In genomic region chr7:50304158-50304910, GRCh38 we compare ENCODE assay signal across 9 cellular contexts. TPM values are rescaled to one million over a fixed set of nuclear protein-coding genes. Genes with fewer than 3 reads are reported as not detected.
A peak's percentile ranks its signal among the peaks of the same experiment; 100 is the strongest.
DNase-seq lines count a peak whose midpoint lies in the region; TF ChIP-seq lines count a peak whose summit lies in the region.
"Had no signal": no experiment of that assay in that cellular context is flagged by ENCODE, and none has a peak within 500 bp of the region (broad histone marks: within the 10 kb centered on the region; RNA-seq: fewer than 3 reads in every experiment).

TSS of gene IKZF1 (plus strand) at chr7:50304716. CDS start at chr7:50319062, 14,346 bp downstream.

- H3K4me2 ChIP-seq in parathyroid adenoma (ENCODE audit: low read length) = peak within 1 kb of the TSS; percentile 75

- H2AFZ ChIP-seq in parathyroid adenoma = no peak within 1 kb of the TSS

- H3K4me3 ChIP-seq in GM12865 (ENCODE audit: low read depth, low read length) = peak within 1 kb of the TSS; percentile 81
- H3K4me3 ChIP-seq in H7 (ENCODE audit: insufficient read depth, low read depth, low read length) = peak within 1 kb of the TSS; percentile 60
- peak within 1 kb of the TSS; percentile 13 for H3K4me3 ChIP-seq in parathyroid adenoma (ENCODE audit: low read depth, low read length)

- H3K4me1 ChIP-seq in parathyroid adenoma = no peaks in the 10 kb centered on the region

- H3K9me3 ChIP-seq in parathyroid adenoma (ENCODE audit: control insufficient read depth, low read length) = no peaks in the 10 kb centered on the region

- intact Hi-C loops in head of caudate nucleus (cut with DNase I) = no loop called here

- no peak within 1 kb of the TSS for H3K27ac ChIP-seq in parathyroid adenoma

- H3K27me3 ChIP-seq in H7 (ENCODE audit: control insufficient read depth, insufficient read depth, low read length) (peaks cover 49% of the 10 kb centered on the region), parathyroid adenoma (ENCODE audit: control insufficient read depth, insufficient read depth, low read length) (no peaks in the 10 kb centered on the region)

- H3K79me2 ChIP-seq in parathyroid adenoma = no peaks in the 10 kb centered on the region

- TF ChIP-seq CTCF in GM12865 (IDR thresholded peaks at IDR 0.05; ENCODE audit: insufficient read depth, low read depth, low read length, missing control alignments) (no peak), parathyroid adenoma (IDR thresholded peaks at IDR 0.05) (no peak)

- no peaks in the 10 kb centered on the region for H3K36me3 ChIP-seq in H7 (replicated peaks; ENCODE audit: control insufficient read depth, insufficient read depth, low read length)
- no peaks in the 10 kb centered on the region for H3K36me3 ChIP-seq in parathyroid adenoma (ENCODE audit: control insufficient read depth, insufficient read depth, low read length)

- H3K9ac ChIP-seq in parathyroid adenoma = no peak within 1 kb of the TSS

- DNase-seq in GM12865 (ENCODE audit: low read depth) (peak; percentile 60), H7 (peak; percentile 78), NCI-H345 (lab: John Stamatoyannopoulos, UW) (peak; percentile 27), head of caudate nucleus (peak in 39 of 42 donors; percentile 11 to 70 (median 42)), NCI-H2196 (lab: John Stamatoyannopoulos, UW; ENCODE audit: unreplicated experiment) (no peak), NCI-H1048 (lab: John Stamatoyannopoulos, UW) (no peak)
- peak; percentile 82 to 83 for DNase-seq in activated T-cell treated with anti-CD3 and anti-CD28 coated beads, Interleukin-2, amount 50 U/mL, for 48 hours

RNA-seq across cellular contexts. Expression of gene IKZF1, which starts in this region (rescaled TPM):
- 0.81 and 1.4 TPM in 2 replicates for total RNA-seq in H7 (2014; rRNA removed; shearing (Covaris generic))
- total RNA-seq: LHCN-M2 had no signal

Comparison
In these comparisons a context has a peak if more than half of its experiments do, and no peak if none do; other contexts are left out.
1. DNase-seq: peak in GM12865 (single experiment), H7 (single experiment), NCI-H345 (single experiment), activated T-cell treated with anti-CD3 and anti-CD28 coated beads, Interleukin-2, amount 50 U/mL, for 48 hours (2 of 2) and head of caudate nucleus (39 of 42); none in NCI-H2196 (single experiment) and NCI-H1048 (single experiment).
2. H3K4me3 ChIP-seq: peak in every context shown above with its lines; median percentile 81 in GM12865; 60 in H7; 13 in parathyroid adenoma.